13 cellular contexts compared by ENCODE assay signal in the genomic region with DNA sequence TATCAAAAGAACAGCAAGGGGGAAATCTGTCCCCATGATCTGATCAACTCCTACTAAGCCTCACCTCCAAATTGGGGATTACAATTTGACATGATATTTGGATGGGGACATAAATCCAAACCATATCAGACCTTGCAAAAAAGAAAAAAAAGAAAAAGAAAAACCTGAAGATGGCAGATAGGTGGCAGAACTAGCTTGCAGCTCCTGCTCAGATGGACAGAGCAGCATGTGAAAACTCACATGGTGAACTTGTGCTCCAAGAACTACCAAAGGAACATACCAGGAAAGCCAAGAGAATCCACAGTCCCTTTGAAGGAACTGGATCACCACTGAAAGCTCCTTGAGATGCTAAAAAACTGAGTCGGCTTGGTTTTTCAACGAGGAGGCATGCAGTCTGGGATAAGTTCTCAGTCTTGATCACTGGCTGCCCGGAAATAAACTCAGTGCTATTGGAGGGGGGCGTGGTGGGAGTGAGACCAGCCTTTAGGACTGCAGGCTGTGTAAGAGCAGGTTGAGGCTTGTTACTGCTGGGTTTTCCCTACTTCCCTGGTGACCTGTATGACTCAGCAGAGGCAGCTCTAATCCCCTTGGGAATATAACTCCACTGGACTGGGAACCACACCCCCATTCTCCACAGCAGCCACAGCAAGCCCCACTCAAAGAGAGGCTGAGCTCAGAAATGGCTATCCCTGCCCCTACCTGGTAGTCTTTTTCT.
A peak's percentile ranks its signal among the peaks of the same experiment; 100 is the strongest.
DNase-seq lines count a peak whose midpoint lies in the region; ATAC-seq and TF ChIP-seq lines count a peak whose summit lies in the region.
"Had no signal": no experiment of that assay in that cellular context is flagged by ENCODE, and none has a peak within 500 bp of the region (broad histone marks: within the 10 kb centered on the region; RNA-seq: fewer than 3 reads in every experiment).

No MANE protein-coding gene starts in this region.

- no peaks in the 10 kb centered on the region for H3K4me1 ChIP-seq in right lobe of liver
- H3K4me1 ChIP-seq: gastrocnemius medialis had no signal

- TF ChIP-seq CTCF in WI38 (IDR thresholded peaks at IDR 0.05; ENCODE audit: low read depth, low read length) (0 out of 2 replicates have a peak, but pooled peaks have one; percentile 6), right lobe of liver (IDR thresholded peaks at IDR 0.05) (no peak)

- H3K27me3 ChIP-seq in MG63 (no peaks in the 10 kb centered on the region), right lobe of liver (no peaks in the 10 kb centered on the region)
- H3K27me3 ChIP-seq: gastrocnemius medialis had no signal

- 63% methylated on average over 2 of the region's 4 CpGs for WGBS in right lobe of liver (ENCODE audit: insufficient coverage, low coverage, low lambda C conversion rate, missing lambda C conversion rate)

- DNase-seq in DMS 273 (lab: John Stamatoyannopoulos, UW; ENCODE audit: unreplicated experiment) (peak; percentile 63), DMS 273 treated with DMSO at 0.1 percent for 48 hours (lab: John Stamatoyannopoulos, UW) (no peak), MG63 (peak; percentile 24), kidney tubule cell (ENCODE audit: low spot score) (peak; percentile 62), dedifferentiated amniotic fluid mesenchymal stem cell (ENCODE audit: extremely low spot score) (no peak), right lobe of liver (no peak)
- no peak for DNase-seq in stimulated activated CD4-positive, alpha-beta T cell treated with anti-CD3 and anti-CD28 coated beads, Interleukin-12 subunit alpha, Interleukin-12 subunit beta, amount 100 ng/mL, for 4 hours
- DNase-seq: activated CD4-positive, alpha-beta T cell treated with anti-CD3 and anti-CD28 coated beads, Interleukin-2, amount 50 U/mL, for 1 hour; anterior cingulate cortex; gastrocnemius medialis; NCI-H2081 had no signal

- H3K9me3 ChIP-seq in MG63 (no peaks in the 10 kb centered on the region), right lobe of liver (no peaks in the 10 kb centered on the region)
- H3K9me3 ChIP-seq: gastrocnemius medialis had no signal

- H3K4me3 ChIP-seq in MG63 (no peak overlapping the region), WI38 (ENCODE audit: low read depth, low read length) (no peak overlapping the region), right lobe of liver (no peak overlapping the region)
- H3K4me3 ChIP-seq: gastrocnemius medialis had no signal

- intact Hi-C loops in right lobe of liver (cut with DNase I) = no loop called here

- ATAC-seq in right lobe of liver = no peak
- ATAC-seq: gastrocnemius medialis had no signal

- H3K36me3 ChIP-seq in MG63 = no peaks in the 10 kb centered on the region
- H3K36me3 ChIP-seq in right lobe of liver = no peaks in the 10 kb centered on the region
- H3K36me3 ChIP-seq: gastrocnemius medialis had no signal

- no peak overlapping the region for H3K27ac ChIP-seq in right lobe of liver
- H3K27ac ChIP-seq: 22Rv1, gastrocnemius medialis had no signal

- TF ChIP-seq POLR2A in right lobe of liver (IDR thresholded peaks at IDR 0.05) = no peak

Comparison
In these comparisons a context has a peak if more than half of its experiments do, and no peak if none do; other contexts are left out.
1. DNase-seq: peak in DMS 273 (single experiment), MG63 (single experiment) and kidney tubule cell (single experiment); none in DMS 273 treated with DMSO at 0.1 percent for 48 hours (single experiment), dedifferentiated amniotic fluid mesenchymal stem cell (single experiment), stimulated activated CD4-positive, alpha-beta T cell treated with anti-CD3 and anti-CD28 coated beads, Interleukin-12 subunit alpha, Interleukin-12 subunit beta, amount 100 ng/mL, for 4 hours (single experiment) and right lobe of liver (0 of 3).